Comparison of ENCODE assay signal across 1 cellular context in genomic region chr3:69121950-69122349, GRCh38.
TF ChIP-seq lines count a peak whose summit lies in the region.

No MANE protein-coding gene starts in this region.

TF ChIP-seq in endothelial cell of umbilical vein, 7 proteins besides CTCF, POLR2A, EP300 and RAD21:
- peak; percentile 74 for TF ChIP-seq POLR2AphosphoS5 (IDR thresholded peaks at IDR 0.05; ENCODE audit: insufficient read depth, low read depth, low read length)
- TF ChIP-seq JUN (IDR thresholded peaks at IDR 0.05; ENCODE audit: borderline replicate concordance, insufficient read depth, insufficient read length, low read depth): peak; percentile 58
- TF ChIP-seq MYC (IDR thresholded peaks at IDR 0.05; ENCODE audit: low read depth, low read length): no peak
- TF ChIP-seq GATA2 (IDR thresholded peaks at IDR 0.05; ENCODE audit: insufficient read depth, insufficient read length, low read depth, low read length): peak; percentile 96
- peak; percentile 80 for TF ChIP-seq FOS (IDR thresholded peaks at IDR 0.05; ENCODE audit: borderline replicate concordance, insufficient read depth, low read length)
- TF ChIP-seq MAX (IDR thresholded peaks at IDR 0.05; ENCODE audit: insufficient read depth, insufficient read length): no peak
- TF ChIP-seq EZH2 (IDR thresholded peaks at IDR 0.05; ENCODE audit: borderline replicate concordance, low read depth, low read length, severe bottlenecking): no peak
